Comparison of ENCODE assay signal across 4 cellular contexts in genomic region chr4:74080351-74080750, GRCh38. TPM values are rescaled to one million over a fixed set of nuclear protein-coding genes. Genes with fewer than 3 reads are reported as not detected.
"Had no signal": no experiment of that assay in that cellular context is flagged by ENCODE, and none has a peak within 500 bp of the region (broad histone marks: within the 10 kb centered on the region; RNA-seq: fewer than 3 reads in every experiment).

No MANE protein-coding gene starts in this region.

RNA-seq across cellular contexts. Expression of gene CXCL3, which starts 41.9 kb away (rescaled TPM):
- total RNA-seq: temporal lobe, ureter, urinary bladder, vagina had no signal
